Comparison of ENCODE assay signal across 9 cellular contexts in the genomic region with DNA sequence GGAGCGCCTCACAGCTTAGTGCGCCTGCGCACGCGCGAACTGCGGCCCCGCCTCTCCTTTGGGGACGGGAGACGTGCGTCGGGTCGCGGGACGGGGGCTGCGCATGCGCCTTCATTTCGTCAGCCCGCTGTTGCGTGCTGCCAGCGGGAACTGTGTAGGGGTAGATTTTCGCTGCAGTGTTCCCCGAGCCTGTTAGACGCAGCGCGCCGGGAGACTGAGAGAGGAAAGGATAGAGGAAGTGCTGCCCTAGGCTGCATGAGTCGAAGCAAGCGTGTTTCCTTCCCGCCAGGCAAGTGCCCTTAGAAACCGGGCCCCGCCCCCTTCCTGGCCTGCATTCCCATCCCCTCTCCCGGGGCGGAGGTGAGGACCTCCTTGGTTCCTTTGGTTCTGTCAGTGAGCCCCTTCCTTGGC. TPM values are rescaled to one million over a fixed set of nuclear protein-coding genes. Genes with fewer than 3 reads are reported as not detected.
DNase-seq lines count a peak whose midpoint lies in the region; ATAC-seq, FAIRE-seq and TF ChIP-seq lines count a peak whose summit lies in the region.
"Had no signal": no experiment of that assay in that cellular context is flagged by ENCODE, and none has a peak within 500 bp of the region (broad histone marks: within the 10 kb centered on the region; RNA-seq: fewer than 3 reads in every experiment).

No MANE protein-coding gene starts in this region.

- peak overlapping the region; percentile 89 for H3K27ac ChIP-seq in keratinocyte (ENCODE audit: control insufficient read depth, insufficient read depth, low read length)

- H3K9me1 ChIP-seq in keratinocyte (ENCODE audit: control insufficient read depth, extremely low read depth, insufficient read depth, low read length), result no peaks in the 10 kb centered on the region

- peak overlapping the region; percentile 50 to 92 (median 81) for H3K4me3 ChIP-seq in keratinocyte (ENCODE audit: control insufficient read depth in 2 of 3, extremely low read depth in 1 of 3, insufficient read depth in 2 of 3, low read depth in 1 of 3, low read length in 3 of 3)

- no peaks in the 10 kb centered on the region for H3K9me3 Mint-ChIP-seq in central memory CD8-positive, alpha-beta T cell

- FAIRE-seq in keratinocyte (lab: Jason Lieb, UNC), result peak; percentile 78
- FAIRE-seq: colon had no signal

- no peak for TF ChIP-seq CTCF in keratinocyte (optimal IDR thresholded peaks at IDR 0.05 in 1 of 3, IDR thresholded peaks at IDR 0.05 in 1 of 3, conservative IDR thresholded peaks at IDR 0.05 in 1 of 3; ENCODE audit: extremely low read depth in 1 of 3, insufficient read depth in 2 of 3, low read length in 3 of 3)

- peak overlapping the region; percentile 87 for H2AFZ ChIP-seq in keratinocyte (ENCODE audit: control insufficient read depth, low read length)

- peaks cover 20% of the 10 kb centered on the region for H3K4me1 ChIP-seq in keratinocyte (ENCODE audit: control insufficient read depth, extremely low read depth, insufficient read depth, low read length)

- peaks cover 55% of the 10 kb centered on the region for H3K4me1 Mint-ChIP-seq in central memory CD8-positive, alpha-beta T cell

- H3K9me3 ChIP-seq in keratinocyte (ENCODE audit: control insufficient read depth, low read depth, low read length), result no peaks in the 10 kb centered on the region

- peak overlapping the region; percentile 80 for H3K4me2 ChIP-seq in keratinocyte (ENCODE audit: control insufficient read depth, extremely low read depth, insufficient read depth, low read depth, low read length)

- peak overlapping the region; percentile 94 for H3K27ac Mint-ChIP-seq in central memory CD8-positive, alpha-beta T cell (ENCODE audit: low read depth)

- peak; percentile 75 for TF ChIP-seq POLR2A in GM19193 (IDR thresholded peaks at IDR 0.05; ENCODE audit: extremely low read depth, insufficient read depth, insufficient read length)

- H3K27me3 Mint-ChIP-seq in central memory CD8-positive, alpha-beta T cell, result no peaks in the 10 kb centered on the region

- H3K4me3 Mint-ChIP-seq in central memory CD8-positive, alpha-beta T cell, result peak overlapping the region; percentile 94

- dilution Hi-C loops in keratinocyte (cut with MboI; ENCODE audit: extremely low pct_ligation_motif_present, low sequenced_read_pairs), result no loop called here

- peak overlapping the region; percentile 77 for H3K9ac ChIP-seq in keratinocyte (ENCODE audit: control insufficient read depth, extremely low read depth, insufficient read depth, low read length)

- peak; percentile 82 for ATAC-seq in HG03378 (IDR thresholded peaks at IDR 0.05; ENCODE audit: unreplicated experiment)
- ATAC-seq in activated CD4-positive, CD25-positive, alpha-beta regulatory T cell treated with anti-CD3 and anti-CD28 coated beads, Interleukin-2, amount 50 U/mL, for 24 hours, result peak; percentile 88 to 91
- peak; percentile 85 for ATAC-seq in central memory CD8-positive, alpha-beta T cell (replicated peaks; ENCODE audit: extremely low read depth, poor library complexity, severe bottlenecking)

- peaks cover under 1 to 6% of the 10 kb centered on the region in 2 experiments for H3K36me3 ChIP-seq in keratinocyte (ENCODE audit: control insufficient read depth in 2 of 2, extremely low read depth in 1 of 2, insufficient read depth in 2 of 2, low read length in 2 of 2)

- peaks cover 41% of the 10 kb centered on the region for H3K79me2 ChIP-seq in keratinocyte (ENCODE audit: control insufficient read depth, insufficient read depth, low read length)

- H3K27me3 ChIP-seq in keratinocyte (ENCODE audit: control insufficient read depth, extremely low read depth, insufficient read depth, low read length), result no peaks in the 10 kb centered on the region

- H3K36me3 Mint-ChIP-seq in central memory CD8-positive, alpha-beta T cell (ENCODE audit: insufficient read depth), result peaks cover 15% of the 10 kb centered on the region

- H4K20me1 ChIP-seq in keratinocyte (ENCODE audit: control insufficient read depth, extremely low read depth, insufficient read depth, low read length), result peaks cover 4% of the 10 kb centered on the region

- DNase-seq in Ammon's horn (ENCODE audit: low spot score) (peak; percentile 97), NCI-H446 (lab: John Stamatoyannopoulos, UW) (peak; percentile 82 to 96), keratinocyte (ENCODE audit: low read depth, low spot score) (peak; percentile 67)
- DNase-seq in central memory CD8-positive, alpha-beta T cell (ENCODE audit: low spot score in 2 of 2), result peak; percentile 89 to 91
- peak; percentile 87 to 94 (median 92) for DNase-seq in stimulated activated CD4-positive, alpha-beta T cell treated with anti-CD3 and anti-CD28 coated beads, Interleukin-12 subunit alpha, Interleukin-12 subunit beta, amount 100 ng/mL, for 48 hours (ENCODE audit: low read depth in 2 of 3, low spot score in 1 of 3)

RNA-seq across cellular contexts. Expression of a gene that starts 12.3 kb away (rescaled TPM):
- 0.48 to 1.4 TPM (median 1.2 TPM) in 3 replicates for polyA plus RNA-seq in keratinocyte
- polyA plus RNA-seq in keratinocyte (2011; ENCODE audit: low read depth), result 0.20 TPM
- polyA plus RNA-seq in keratinocyte (2011; cell fraction: cytosol; rRNA removed), result 0.30 and 0.40 TPM in 2 replicates
- polyA plus RNA-seq in keratinocyte (2011; cell fraction: nucleus; rRNA removed), result 0.89 and 1.5 TPM in 2 replicates
- polyA plus RNA-seq in keratinocyte (2012; ENCODE audit: low replicate concordance), result 1.1 and 1.3 TPM in 2 replicates
- polyA minus RNA-seq in keratinocyte, result 0.07 to 2.8 TPM (median 1.1 TPM) in 3 replicates
- 0.19 TPM for polyA minus RNA-seq in keratinocyte (2011; cell fraction: cytosol; rRNA and poly(A)+ RNA removed)
- 1.6 and 3.3 TPM in 2 replicates for polyA minus RNA-seq in keratinocyte (2011; cell fraction: nucleus; rRNA and poly(A)+ RNA removed)

RNA-seq across cellular contexts. Expression of a gene that starts 12.3 kb away (rescaled TPM):
- polyA plus RNA-seq in keratinocyte, result 9.9 to 11.2 TPM (median 10.6 TPM) in 3 replicates
- 27.6 TPM for polyA plus RNA-seq in keratinocyte (2011; ENCODE audit: low read depth)
- 8.2 and 8.9 TPM in 2 replicates for polyA plus RNA-seq in keratinocyte (2011; cell fraction: cytosol; rRNA removed)
- polyA plus RNA-seq in keratinocyte (2011; cell fraction: nucleus; rRNA removed), result 10.1 and 11.4 TPM in 2 replicates
- polyA plus RNA-seq in keratinocyte (2012; ENCODE audit: low replicate concordance), result 9.1 and 10.1 TPM in 2 replicates
- 8.8 to 11.1 TPM (median 9.5 TPM) in 3 replicates for polyA minus RNA-seq in keratinocyte
- polyA minus RNA-seq in keratinocyte (2011; cell fraction: cytosol; rRNA and poly(A)+ RNA removed), result 11.9 TPM
- 10.0 and 13.3 TPM in 2 replicates for polyA minus RNA-seq in keratinocyte (2011; cell fraction: nucleus; rRNA and poly(A)+ RNA removed)

Comparison
In these comparisons a context has a peak if more than half of its experiments do, and no peak if none do; other contexts are left out.
1. Peak in every context shown above with its lines: DNase-seq, ATAC-seq, H3K4me3 ChIP-seq and H3K27ac ChIP-seq.